1 cellular context compared by ENCODE assay signal in genomic region chr7:123557016-123557630, GRCh38.
A peak's percentile ranks its signal among the peaks of the same experiment; 100 is the strongest.
TF ChIP-seq lines count a peak whose summit lies in the region.

No MANE protein-coding gene starts in this region.

TF ChIP-seq in GM12878, 131 proteins besides CTCF, POLR2A, EP300 and RAD21 (continued from another document):
- peak; percentile 61; the same call in 1 of the 2 replicates for TF ChIP-seq REST (IDR thresholded peaks at IDR 0.05; ENCODE audit: low read depth, low read length)
- TF ChIP-seq PAX5 (IDR thresholded peaks at IDR 0.05; ENCODE audit: borderline replicate concordance, low read depth, low read length), result peak; percentile 89; the same call in 1 of the 2 replicates
- TF ChIP-seq, protein P1, sequence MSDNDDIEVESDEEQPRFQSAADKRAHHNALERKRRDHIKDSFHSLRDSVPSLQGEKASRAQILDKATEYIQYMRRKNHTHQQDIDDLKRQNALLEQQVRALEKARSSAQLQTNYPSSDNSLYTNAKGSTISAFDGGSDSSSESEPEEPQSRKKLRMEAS (IDR thresholded peaks at IDR 0.05; ENCODE audit: low read depth, low read length), result 0 out of 2 replicates have a peak, but pooled peaks have one; percentile 29
- no peak for TF ChIP-seq FOXK2 (IDR thresholded peaks at IDR 0.05)
- TF ChIP-seq EGR1 (IDR thresholded peaks at IDR 0.05; ENCODE audit: borderline replicate concordance in 1 of 2, low read depth in 2 of 2, low read length in 2 of 2), result no peak
